Comparison of ENCODE assay signal across 9 cellular contexts in genomic region chr2:78992451-78992806, GRCh38. TPM values are rescaled to one million over a fixed set of nuclear protein-coding genes. Genes with fewer than 3 reads are reported as not detected.
DNase-seq lines count a peak whose midpoint lies in the region; ATAC-seq and TF ChIP-seq lines count a peak whose summit lies in the region.
"Had no signal": no experiment of that assay in that cellular context is flagged by ENCODE, and none has a peak within 500 bp of the region (broad histone marks: within the 10 kb centered on the region; RNA-seq: fewer than 3 reads in every experiment).

No MANE protein-coding gene starts in this region.

- no peaks in the 10 kb centered on the region for H3K9me3 ChIP-seq in psoas muscle

- H3K4me3 ChIP-seq in fibroblast of pulmonary artery (replicated peaks; ENCODE audit: low read depth, low read length) (no peak overlapping the region), psoas muscle (peak overlapping the region; percentile 25)

- H3K36me3 ChIP-seq in psoas muscle (ENCODE audit: insufficient read depth in 1 of 2, low read depth in 1 of 2), result no peaks in the 10 kb centered on the region

- ATAC-seq in psoas muscle, result no peak
- ATAC-seq in GM19463 (IDR thresholded peaks at IDR 0.05; ENCODE audit: unreplicated experiment), result no peak
- no peak for ATAC-seq in GM19328 (IDR thresholded peaks at IDR 0.05; ENCODE audit: unreplicated experiment)

- intact Hi-C loops in psoas muscle (cut with DNase I), result no loop called here

- peak; percentile 70 for DNase-seq in GM13977 (ENCODE audit: low spot score)
- DNase-seq in NCI-H345 (lab: John Stamatoyannopoulos, UW), result peak; percentile 60
- peak; percentile 21 for DNase-seq in fibroblast of pulmonary artery (ENCODE audit: low read depth)
- no peak for DNase-seq in psoas muscle
- no peak for DNase-seq in KG1 (lab: John Stamatoyannopoulos, UW)
- DNase-seq in NCI-H1930 (lab: John Stamatoyannopoulos, UW), result no peak
- DNase-seq: activated CD4-positive, CD25-positive, alpha-beta regulatory T cell had no signal

- in situ Hi-C loops in GM13977 (cut with MboI; ENCODE audit: low pct_unique_long_range_greater_than_20kb, low sequenced_read_pairs, unreplicated experiment), result no loop called here

- H3K27ac ChIP-seq in psoas muscle, result no peak overlapping the region

- peaks cover 0 to 22% (median 6%) of the 10 kb centered on the region in 3 donors for H3K27me3 ChIP-seq in psoas muscle (ENCODE audit: insufficient read depth in 3 of 3, low read length in 2 of 3)

- 24 to 26% (median 26%) methylated on average over 11 of the region's 11 CpGs for WGBS in psoas muscle, 3 donors

- H3K4me1 ChIP-seq in psoas muscle, result no peaks in the 10 kb centered on the region

- TF ChIP-seq CTCF in GM13977 (IDR thresholded peaks at IDR 0.05; ENCODE audit: extremely low read depth, insufficient read depth, missing control alignments) (peak; percentile 24), fibroblast of pulmonary artery (IDR thresholded peaks at IDR 0.05; ENCODE audit: low read length, missing control alignments) (peak; percentile 37), psoas muscle (IDR thresholded peaks at IDR 0.05) (no peak)

RNA-seq across cellular contexts. Expression of gene REG3G, which starts 33.1 kb away (rescaled TPM):
- not detected for total RNA-seq in psoas muscle
- polyA plus RNA-seq in psoas muscle, result under 1 TPM in 1 of 3 donors, not detected in 2; 0.23 TPM

Comparison
In these comparisons a context has a peak if more than half of its experiments do, and no peak if none do; other contexts are left out.
1. DNase-seq: peak in GM13977 (single experiment), NCI-H345 (single experiment) and fibroblast of pulmonary artery (single experiment); none in psoas muscle (0 of 2), KG1 (single experiment) and NCI-H1930 (0 of 2).